14 cellular contexts compared by ENCODE assay signal in the genomic region with DNA sequence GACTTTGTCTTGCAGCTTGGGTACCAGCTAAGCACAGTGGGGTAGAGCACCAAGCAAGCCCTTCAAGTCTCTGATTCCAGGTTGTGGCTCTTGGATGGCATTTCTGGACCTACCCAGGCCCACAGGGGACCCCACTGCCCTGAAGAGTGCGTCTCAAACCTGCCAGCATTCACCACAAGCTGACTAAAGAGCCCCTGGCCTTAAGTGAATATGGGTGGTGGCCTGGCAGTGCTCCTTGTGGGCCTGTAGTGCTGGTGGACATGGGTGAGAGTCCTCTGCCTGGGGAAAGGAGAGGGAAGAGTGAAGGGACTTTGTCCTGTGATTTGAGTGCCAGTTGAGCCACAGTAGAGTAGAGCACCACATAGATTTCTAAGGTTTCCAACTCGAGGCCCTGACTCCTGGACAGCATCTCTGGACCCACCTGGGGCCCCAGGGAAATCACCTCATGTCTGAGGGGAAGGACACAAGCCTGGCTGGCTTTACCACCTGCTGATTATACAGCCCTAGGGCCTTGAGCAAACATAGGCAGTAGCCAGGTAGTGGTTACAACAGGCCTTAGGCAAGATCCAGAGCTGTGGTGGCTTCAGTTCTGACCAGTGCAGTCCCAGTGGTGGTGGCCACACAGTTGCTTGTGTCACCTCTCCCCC. TPM values are rescaled to one million over a fixed set of nuclear protein-coding genes. Genes with fewer than 3 reads are reported as not detected.
DNase-seq lines count a peak whose midpoint lies in the region; ATAC-seq and TF ChIP-seq lines count a peak whose summit lies in the region.
"Had no signal": no experiment of that assay in that cellular context is flagged by ENCODE, and none has a peak within 500 bp of the region (broad histone marks: within the 10 kb centered on the region; RNA-seq: fewer than 3 reads in every experiment).

No MANE protein-coding gene starts in this region.

- no peak for TF ChIP-seq EP300 in gastroesophageal sphincter (IDR thresholded peaks at IDR 0.05)

- ATAC-seq in GM19463 (IDR thresholded peaks at IDR 0.05; ENCODE audit: unreplicated experiment) = peak; percentile 17
- peak; percentile 19 for ATAC-seq in HG03196 (IDR thresholded peaks at IDR 0.05; ENCODE audit: unreplicated experiment)
- peak; percentile 2 for ATAC-seq in gastroesophageal sphincter

- H3K36me3 ChIP-seq in gastroesophageal sphincter = no peaks in the 10 kb centered on the region
- H3K36me3 ChIP-seq: thyroid gland had no signal

- TF ChIP-seq CTCF in gastroesophageal sphincter (IDR thresholded peaks at IDR 0.05) (no peak), GM10266 (IDR thresholded peaks at IDR 0.05; ENCODE audit: control insufficient read depth, insufficient read depth, low read depth, missing control alignments) (no peak)

- TF ChIP-seq POLR2A in gastroesophageal sphincter (IDR thresholded peaks at IDR 0.05) = no peak

- no peak overlapping the region for H3K4me3 ChIP-seq in gastroesophageal sphincter
- H3K4me3 ChIP-seq: neural progenitor cell, thyroid gland had no signal

- peak; percentile 67 for DNase-seq in DMS53 (lab: John Stamatoyannopoulos, UW)
- DNase-seq in AG08395 (ENCODE audit: low spot score) = no peak
- DNase-seq in GM10266 (ENCODE audit: extremely low spot score) = no peak
- DNase-seq in KG1 (lab: John Stamatoyannopoulos, UW) = no peak
- DNase-seq in NCI-H2081 treated with DMSO at 0.1 percent for 48 hours (lab: John Stamatoyannopoulos, UW) = no peak
- DNase-seq: activated CD4-positive, alpha-beta T cell treated with anti-CD3 and anti-CD28 coated beads, Interleukin-2, amount 50 U/mL, for 4 hours; NCI-H187 treated with DMSO at 0.1 percent for 48 hours; NCI-H526; stimulated activated CD4-positive, alpha-beta T cell treated with anti-CD3 and anti-CD28 coated beads, Interleukin-4, amount 100 ng/mL, for 1 hour had no signal

- WGBS in gastroesophageal sphincter (ENCODE audit: low coverage in 1 of 2), 2 donors = 80% methylated on average over 1 of the region's 2 CpGs; no CpG with 5 or more reads in 1 of the 2 donors

- H3K4me1 ChIP-seq in gastroesophageal sphincter = peaks cover 0 to 12% (median 4%) of the 10 kb centered on the region in 3 donors
- H3K4me1 ChIP-seq: neural progenitor cell had no signal

- H3K9me3 ChIP-seq in gastroesophageal sphincter = peaks cover 0 to 2% (median 0%) of the 10 kb centered on the region in 3 donors
- H3K9me3 ChIP-seq: thyroid gland had no signal

- H3K27ac ChIP-seq in gastroesophageal sphincter = no peak overlapping the region
- H3K27ac ChIP-seq: neural progenitor cell, thyroid gland had no signal

- no peaks in the 10 kb centered on the region for H3K27me3 ChIP-seq in gastroesophageal sphincter
- H3K27me3 ChIP-seq: neural progenitor cell, thyroid gland had no signal

RNA-seq across cellular contexts. Expression of a gene that starts 23.7 kb away (rescaled TPM):
- 1 to 10 TPM; 6.4 to 9.8 (median 8.4) TPM for total RNA-seq in gastroesophageal sphincter
